In the genomic region with DNA sequence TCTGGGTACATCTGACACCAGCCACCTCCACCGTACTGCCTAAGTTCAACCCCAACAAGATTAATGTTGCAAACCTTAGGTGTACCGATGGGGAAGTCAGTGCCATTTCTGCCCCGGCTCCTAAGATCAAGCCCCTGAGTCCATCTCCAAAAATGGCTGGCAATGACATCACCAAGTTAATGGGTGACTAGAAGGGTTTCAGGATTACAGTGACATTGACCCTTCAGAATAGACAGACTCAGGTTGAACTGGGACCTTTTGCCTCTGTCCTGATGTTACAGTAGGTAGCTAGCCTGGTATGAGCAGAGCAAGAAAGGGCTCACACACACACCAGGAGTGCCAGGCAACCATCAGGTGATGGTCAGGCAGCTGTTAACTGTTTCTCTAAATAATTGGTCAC, we compare ENCODE assay signal across 9 cellular contexts.
"Had no signal": no experiment of that assay in that cellular context is flagged by ENCODE, and none has a peak within 500 bp of the region (broad histone marks: within the 10 kb centered on the region; RNA-seq: fewer than 3 reads in every experiment).

No MANE protein-coding gene starts in this region.

- H3K36me3 ChIP-seq: HAP-1 had no signal

- H2AFZ ChIP-seq: GM23248 had no signal

- FAIRE-seq: HTR-8/SVneo had no signal

- H3K9ac ChIP-seq: GM23248, KMS-11 had no signal

- H3K4me3 ChIP-seq: GM23248, HAP-1 had no signal

- H3K27ac ChIP-seq: GM23248, KMS-11 had no signal

- DNase-seq: GM23248, GOT3, H7, KBM-7 had no signal

- ATAC-seq: HCT116 had no signal

- H3K4me1 Mint-ChIP-seq: IgD-negative memory B cell had no signal

- H3K9me3 ChIP-seq: HAP-1 had no signal

- H3K27ac Mint-ChIP-seq: IgD-negative memory B cell had no signal

- H3K4me2 ChIP-seq: KMS-11 had no signal
